20 cellular contexts compared by ENCODE assay signal in genomic region chr10:79082035-79082373, GRCh38. TPM values are rescaled to one million over a fixed set of nuclear protein-coding genes. Genes with fewer than 3 reads are reported as not detected.
DNase-seq lines count a peak whose midpoint lies in the region; ATAC-seq and TF ChIP-seq lines count a peak whose summit lies in the region.
"Had no signal": no experiment of that assay in that cellular context is flagged by ENCODE, and none has a peak within 500 bp of the region (broad histone marks: within the 10 kb centered on the region; RNA-seq: fewer than 3 reads in every experiment).

No MANE protein-coding gene starts in this region.

- H3K9me3 ChIP-seq in SK-N-SH = no peaks in the 10 kb centered on the region
- H3K9me3 ChIP-seq in neuronal stem cell (replicated peaks in 1 of 2; ENCODE audit: control insufficient read depth in 2 of 2, insufficient read depth in 1 of 2, low read depth in 1 of 2, low read length in 2 of 2) = no peaks in the 10 kb centered on the region
- no peaks in the 10 kb centered on the region for H3K9me3 ChIP-seq in transverse colon
- H3K9me3 ChIP-seq: adrenal gland, colonic mucosa, MG63 had no signal

- H2BK15ac ChIP-seq in neuronal stem cell (ENCODE audit: low read length) = no peak overlapping the region

- no peak for TF ChIP-seq RAD21 in SK-N-SH (IDR thresholded peaks at IDR 0.05; ENCODE audit: low read length)

- H3K4me2 ChIP-seq in SK-N-SH = peak overlapping the region; percentile 71; the same call in 1 of the 2 replicates
- H3K4me2 ChIP-seq in neuronal stem cell (ENCODE audit: insufficient read depth, low read length, poor library complexity, severe bottlenecking) = no peak overlapping the region
- H3K4me2 ChIP-seq: GM23338 had no signal

- no peaks in the 10 kb centered on the region for H3K9me2 ChIP-seq in SK-N-SH

- CTCF ChIA-PET in SK-N-SH (lab: Yijun Ruan, JAX) = interaction anchor here (0.6 to 1.2 kb wide), 3 partner anchors 13 to 1035 kb away, joined by 3 to 6 read pairs (median 4); no protein-coding TSS in a partner anchor

- no peak overlapping the region for H4K91ac ChIP-seq in neuronal stem cell (ENCODE audit: low read depth, low read length, poor library complexity)

- no peaks in the 10 kb centered on the region for H3K36me3 Mint-ChIP-seq in chondrocyte (ENCODE audit: low read depth)

- no peak for DNase-seq in SK-N-SH
- no peak for DNase-seq in chondrocyte (ENCODE audit: low spot score)
- no peak for DNase-seq in neuronal stem cell (ENCODE audit: low spot score)
- no peak for DNase-seq in transverse colon
- DNase-seq in NCI-H2081 treated with DMSO at 0.1 percent for 48 hours (lab: John Stamatoyannopoulos, UW) = no peak
- DNase-seq: activated CD8-positive, alpha-beta T cell treated with anti-CD3 and anti-CD28 coated beads for 36 hours; CD8-positive, alpha-beta memory T cell; colonic mucosa; head of caudate nucleus; NCI-H2029; NCI-H524 treated with DMSO at 0.1 percent for 48 hours; SW 1271 had no signal

- peak overlapping the region; percentile 55 to 66; a peak in 3 of 4 replicates for H3K27ac ChIP-seq in SK-N-SH (ENCODE audit: low read depth in 2 of 2, low read length in 1 of 2)
- H3K27ac ChIP-seq in neuronal stem cell (replicated peaks; ENCODE audit: low read length) = no peak overlapping the region
- peak overlapping the region; percentile 96 to 99 (median 98) for H3K27ac ChIP-seq in transverse colon
- H3K27ac ChIP-seq: 22Rv1, colonic mucosa, parathyroid adenoma had no signal

- peak overlapping the region; percentile 95 for H3K27ac Mint-ChIP-seq in chondrocyte (ENCODE audit: unreplicated experiment)
- H3K27ac Mint-ChIP-seq: activated CD8-positive, alpha-beta T cell treated with anti-CD3 and anti-CD28 coated beads for 36 hours; CD8-positive, alpha-beta memory T cell; GM23338 had no signal

- H3K14ac ChIP-seq in neuronal stem cell (ENCODE audit: low read length) = no peak overlapping the region

- H2AFZ ChIP-seq in SK-N-SH (ENCODE audit: low read depth) (no peak overlapping the region), neuronal stem cell (ENCODE audit: low read length) (no peak overlapping the region)
- H2AFZ ChIP-seq: GM23338, parathyroid adenoma had no signal

- H4K8ac ChIP-seq in neuronal stem cell (ENCODE audit: low read depth, low read length) = no peak overlapping the region

- no peaks in the 10 kb centered on the region for H3K9me3 Mint-ChIP-seq in chondrocyte (ENCODE audit: low read depth)
- H3K9me3 Mint-ChIP-seq: activated CD8-positive, alpha-beta T cell treated with anti-CD3 and anti-CD28 coated beads for 36 hours; CD8-positive, alpha-beta memory T cell; GM23338 had no signal

- H3K4me1 ChIP-seq in SK-N-SH (ENCODE audit: control insufficient read depth in 1 of 2, insufficient read depth in 2 of 2, low read depth in 1 of 2, low read length in 1 of 2) = peaks cover 57 to 80% of the 10 kb centered on the region in 2 experiments
- H3K4me1 ChIP-seq in neuronal stem cell (ENCODE audit: control insufficient read depth in 2 of 2, insufficient read depth in 1 of 2, low read depth in 1 of 2, low read length in 2 of 2) = peaks cover 31 to 38% of the 10 kb centered on the region in 2 donors
- peaks cover 88 to 100% (median 95%) of the 10 kb centered on the region in 4 donors for H3K4me1 ChIP-seq in transverse colon

- no peak overlapping the region for H2BK12ac ChIP-seq in neuronal stem cell (ENCODE audit: low read length)

- peaks cover 76% of the 10 kb centered on the region for H3K4me1 Mint-ChIP-seq in chondrocyte (ENCODE audit: low read depth)

- H3K27me3 Mint-ChIP-seq in chondrocyte (ENCODE audit: low read depth) = no peaks in the 10 kb centered on the region
- H3K27me3 Mint-ChIP-seq: activated CD8-positive, alpha-beta T cell treated with anti-CD3 and anti-CD28 coated beads for 36 hours had no signal

- H3K36me3 ChIP-seq in SK-N-SH (replicated peaks in 1 of 2; ENCODE audit: control insufficient read depth in 1 of 2, insufficient read depth in 2 of 2, low read length in 1 of 2) = peaks cover 0 to 4% of the 10 kb centered on the region in 2 experiments
- H3K36me3 ChIP-seq in neuronal stem cell (replicated peaks in 1 of 2; ENCODE audit: control insufficient read depth in 2 of 2, insufficient read depth in 2 of 2, low read length in 2 of 2) = peaks cover 2 to 21% of the 10 kb centered on the region in 2 donors
- H3K36me3 ChIP-seq in transverse colon = no peaks in the 10 kb centered on the region
- H3K36me3 ChIP-seq: adrenal gland, colonic mucosa had no signal

- POLR2A ChIA-PET in SK-N-SH (lab: Yijun Ruan, JAX) = interaction anchor here (0.6 kb wide), 1 partner anchor 105 kb away, joined by 3 read pairs; no protein-coding TSS in a partner anchor

- no peak overlapping the region for H2AK5ac ChIP-seq in neuronal stem cell (ENCODE audit: low read depth, low read length)

- no peak overlapping the region for H3K4me3 ChIP-seq in SK-N-SH (ENCODE audit: low read depth in 2 of 2, low read length in 1 of 2)
- H3K4me3 ChIP-seq in neuronal stem cell (ENCODE audit: low read length in 2 of 2) = no peak overlapping the region
- H3K4me3 ChIP-seq in transverse colon = no peak overlapping the region
- H3K4me3 ChIP-seq: adrenal gland, colonic mucosa, GM23338, MG63 had no signal

- intact Hi-C loops in transverse colon (cut with DNase I; ENCODE audit: low total_unique reads) = no loop called here

- in situ Hi-C loops in transverse colon (cut with MboI; ENCODE audit: low pct_ligation_motif_present in 1 of 4, low pct_unique_long_range_greater_than_20kb in 1 of 4, low sequenced_read_pairs in 3 of 4) = no loop called here

- H3K9ac ChIP-seq in SK-N-SH (no peak overlapping the region), neuronal stem cell (ENCODE audit: low read depth, low read length, poor library complexity) (no peak overlapping the region)
- H3K9ac ChIP-seq: parathyroid adenoma had no signal

- H3K4me3 Mint-ChIP-seq in chondrocyte (ENCODE audit: unreplicated experiment) = no peak overlapping the region
- H3K4me3 Mint-ChIP-seq: activated CD8-positive, alpha-beta T cell treated with anti-CD3 and anti-CD28 coated beads for 36 hours; CD8-positive, alpha-beta memory T cell; GM23338 had no signal

- H3K18ac ChIP-seq in neuronal stem cell (ENCODE audit: low read length) = no peak overlapping the region

- no peak overlapping the region for H3K4ac ChIP-seq in neuronal stem cell (ENCODE audit: low read length)

- no peak for TF ChIP-seq POLR2A in transverse colon (IDR thresholded peaks at IDR 0.05)

- no peak overlapping the region for H2BK120ac ChIP-seq in neuronal stem cell (ENCODE audit: low read depth, low read length)

- peaks cover 100% of the 10 kb centered on the region for H3K79me2 ChIP-seq in SK-N-SH (ENCODE audit: insufficient read depth)

- TF ChIP-seq CTCF in SK-N-SH (IDR thresholded peaks at IDR 0.05) = no peak
- no peak for TF ChIP-seq CTCF in chondrocyte (IDR thresholded peaks at IDR 0.05)
- no peak for TF ChIP-seq CTCF in transverse colon (IDR thresholded peaks at IDR 0.05)

- H3K23ac ChIP-seq in neuronal stem cell (ENCODE audit: low read depth, low read length, poor library complexity) = peak overlapping the region; percentile 56

- H4K20me1 ChIP-seq in SK-N-SH (ENCODE audit: insufficient read depth) = peaks cover 99% of the 10 kb centered on the region

- H3F3A ChIP-seq in SK-N-SH (replicated peaks; ENCODE audit: insufficient read depth) = peaks cover 11% of the 10 kb centered on the region

- TF ChIP-seq EP300 in SK-N-SH (IDR thresholded peaks at IDR 0.05; ENCODE audit: borderline replicate concordance in 1 of 2, low read depth in 1 of 2, low read length in 1 of 2) = no peak
- TF ChIP-seq EP300 in transverse colon (IDR thresholded peaks at IDR 0.05; ENCODE audit: low read depth) = no peak

- ATAC-seq in SK-N-SH treated with all-trans-retinoic acid at 6 μM for 48 hours (no peak), GM18867 (IDR thresholded peaks at IDR 0.05; ENCODE audit: unreplicated experiment) (no peak), GM21528 (IDR thresholded peaks at IDR 0.05; ENCODE audit: low FRiP score, unreplicated experiment) (no peak)
- ATAC-seq: activated CD8-positive, alpha-beta T cell treated with anti-CD3 and anti-CD28 coated beads for 36 hours; GM23338 had no signal

- H3K27me3 ChIP-seq in SK-N-SH (ENCODE audit: insufficient read depth) (no peaks in the 10 kb centered on the region), neuronal stem cell (ENCODE audit: control insufficient read depth in 3 of 3, insufficient read depth in 3 of 3, low read depth in 1 of 3, low read length in 3 of 3) (no peaks in the 10 kb centered on the region), transverse colon (no peaks in the 10 kb centered on the region)
- H3K27me3 ChIP-seq: adrenal gland, colonic mucosa, MG63 had no signal

- no peak overlapping the region for H2BK5ac ChIP-seq in neuronal stem cell (ENCODE audit: low read length)

- WGBS in SK-N-SH (ENCODE audit: low lambda C conversion rate) = no CpG with 5 or more reads among the region's 6 CpGs
- no CpG with 5 or more reads among the region's 6 CpGs for WGBS in neuronal stem cell (ENCODE audit: extremely low coverage in 2 of 2, insufficient read length in 2 of 2, insufficient replicate concordance in 1 of 2), 2 donors
- WGBS in transverse colon (ENCODE audit: low coverage in 1 of 2), 2 donors = 87% methylated on average over 6 of the region's 6 CpGs; no CpG with 5 or more reads in 1 of the 2 donors

- peaks cover 34% of the 10 kb centered on the region for H3K79me1 ChIP-seq in neuronal stem cell (ENCODE audit: low read depth, low read length)

TF ChIP-seq in SK-N-SH, 30 proteins besides CTCF, POLR2A, EP300 and RAD21 (continues in another document):
- no peak for TF ChIP-seq NFIC (IDR thresholded peaks at IDR 0.05; ENCODE audit: borderline replicate concordance)
- no peak for TF ChIP-seq FOXM1 (IDR thresholded peaks at IDR 0.05; ENCODE audit: low read depth)

TF ChIP-seq in SK-N-SH treated with all-trans-retinoic acid at 6 μM for 48 hours, 23 proteins besides CTCF, POLR2A, EP300 and RAD21:
- no peak for TF ChIP-seq CSRNP3 (CRISPR knock-in tag; IDR thresholded peaks at IDR 0.05)

RNA-seq across cellular contexts. Expression of gene ZMIZ1, which starts 13.2 kb away (rescaled TPM):
- 6.6 and 23.5 TPM in 2 replicates for polyA plus RNA-seq in SK-N-SH (2012; rRNA removed)
- 13.6 and 23.5 TPM in 2 replicates for polyA plus RNA-seq in SK-N-SH (2012; cell fraction: cytosol; rRNA removed)
- 39.0 and 44.8 TPM in 2 replicates for polyA plus RNA-seq in SK-N-SH (2012; cell fraction: nucleus; rRNA removed)
- total RNA-seq in chondrocyte (46.2 to 74.6 TPM (median 48.7 TPM) in 3 replicates), transverse colon (100 to 1,000 TPM in 1 of 4 donors, 10 to 100 TPM in 3; 32.0 to 108 (median 63.0) TPM)
- 21.6 TPM for polyA plus RNA-seq in neuronal stem cell (2013, experiment 1 of 2)
- polyA plus RNA-seq in neuronal stem cell (2013, experiment 2 of 2) = 24.3 TPM
